In genomic region chr6:170279977-170280688, GRCh38 we compare ENCODE assay signal across 8 cellular contexts. TPM values are rescaled to one million over a fixed set of nuclear protein-coding genes. Genes with fewer than 3 reads are reported as not detected.
DNase-seq lines count a peak whose midpoint lies in the region; ATAC-seq and TF ChIP-seq lines count a peak whose summit lies in the region.

No MANE protein-coding gene starts in this region.

- TF ChIP-seq POLR2A in stomach (IDR thresholded peaks at IDR 0.05), result no peak

- CTCF ChIA-PET in activated naive CD4-positive, alpha-beta T cell treated with anti-CD3 and anti-CD28 coated beads, Interleukin-2, amount 10 ng/mL, durations not matched to agents 7 days and 5 days (lab: Charles Lee), result no interaction called here

- ATAC-seq in HG03565 (IDR thresholded peaks at IDR 0.05; ENCODE audit: unreplicated experiment), result no peak

- peak overlapping the region; percentile 74 for H3K27ac Mint-ChIP-seq in activated naive CD4-positive, alpha-beta T cell treated with anti-CD3 and anti-CD28 coated beads, Interleukin-2, amount 10 ng/mL, durations not matched to agents 7 days and 5 days

- H3K9me3 ChIP-seq in stomach, result no peaks in the 10 kb centered on the region

- intact Hi-C loops in stomach (cut with DNase I; ENCODE audit: low total_unique reads), result loop anchor here (10.0 kb wide), 1 partner anchor 445 kb away; no protein-coding TSS in a partner anchor

- peaks cover 67% of the 10 kb centered on the region for H3K27me3 Mint-ChIP-seq in activated naive CD4-positive, alpha-beta T cell treated with anti-CD3 and anti-CD28 coated beads, Interleukin-2, amount 10 ng/mL, durations not matched to agents 7 days and 5 days

- H3K27me3 ChIP-seq in stomach, result peaks cover 0 to 9% (median 0%) of the 10 kb centered on the region in 3 donors

- no peaks in the 10 kb centered on the region for H3K36me3 Mint-ChIP-seq in activated naive CD4-positive, alpha-beta T cell treated with anti-CD3 and anti-CD28 coated beads, Interleukin-2, amount 10 ng/mL, durations not matched to agents 7 days and 5 days

- peak overlapping the region; percentile 7 to 36 (median 29) for H3K4me3 ChIP-seq in stomach

- peak overlapping the region; percentile 68 to 85 (median 75) for H3K27ac ChIP-seq in stomach

- DNase-seq in DMS153 (lab: John Stamatoyannopoulos, UW), result peak; percentile 95
- DNase-seq in H4 (ENCODE audit: low spot score), result peak; percentile 35
- DNase-seq in NCI-H2081 treated with DMSO at 0.1 percent for 48 hours (lab: John Stamatoyannopoulos, UW), result peak; percentile 36
- peak; percentile 52 for DNase-seq in activated naive CD4-positive, alpha-beta T cell treated with anti-CD3 and anti-CD28 coated beads, Interleukin-2, amount 10 ng/mL, durations not matched to agents 7 days and 5 days
- peak; percentile 27 for DNase-seq in iris pigment epithelial cell (ENCODE audit: low read depth)
- DNase-seq in stomach, result peak; percentile 75
- no peak for DNase-seq in ecto neural progenitor cell (ENCODE audit: low spot score)

- TF ChIP-seq EP300 in stomach (IDR thresholded peaks at IDR 0.05), result no peak

- no peak for TF ChIP-seq CTCF in stomach (IDR thresholded peaks at IDR 0.05)

- H3K4me3 Mint-ChIP-seq in activated naive CD4-positive, alpha-beta T cell treated with anti-CD3 and anti-CD28 coated beads, Interleukin-2, amount 10 ng/mL, durations not matched to agents 7 days and 5 days, result peak overlapping the region; percentile 54

- peaks cover 10 to 37% (median 28%) of the 10 kb centered on the region in 4 donors for H3K36me3 ChIP-seq in stomach

- no peaks in the 10 kb centered on the region for H3K9me3 Mint-ChIP-seq in activated naive CD4-positive, alpha-beta T cell treated with anti-CD3 and anti-CD28 coated beads, Interleukin-2, amount 10 ng/mL, durations not matched to agents 7 days and 5 days

- peaks cover 28% of the 10 kb centered on the region for H3K4me1 Mint-ChIP-seq in activated naive CD4-positive, alpha-beta T cell treated with anti-CD3 and anti-CD28 coated beads, Interleukin-2, amount 10 ng/mL, durations not matched to agents 7 days and 5 days

- WGBS in stomach, 5 donors, result 25 to 47% (median 30%) methylated on average over 24 to 36 of the region's 36 CpGs

- peaks cover 8 to 31% (median 16%) of the 10 kb centered on the region in 4 donors for H3K4me1 ChIP-seq in stomach

RNA-seq across cellular contexts. Expression of gene DLL1, which starts 10.7 kb away (rescaled TPM):
- total RNA-seq in H4 (2014; rRNA removed; shearing (Covaris generic)), result 0.54 and 2.2 TPM in 2 replicates
- 10 to 100 TPM in 2 of 5 donors, 1 to 10 TPM in 2, not detected in 1; 4.2 to 38.5 (median 9.6) TPM for total RNA-seq in stomach
- 10 to 100 TPM in 1 of 3 donors, 1 to 10 TPM in 2; 3.4 to 14.1 (median 5.5) TPM for polyA plus RNA-seq in stomach

RNA-seq across cellular contexts. Expression of gene FAM120B, which starts 26.4 kb away (rescaled TPM):
- 4.8 and 5.6 TPM in 2 replicates for total RNA-seq in H4 (2014; rRNA removed; shearing (Covaris generic))
- total RNA-seq in stomach, result 10 to 100 TPM; 26.4 to 66.5 (median 29.9) TPM
- polyA plus RNA-seq in stomach, result 1 to 10 TPM; 6.4 to 9.9 (median 9.4) TPM
